11 cellular contexts compared by ENCODE assay signal in genomic region chr20:63191400-63191799, GRCh38. TPM values are rescaled to one million over a fixed set of nuclear protein-coding genes. Genes with fewer than 3 reads are reported as not detected.
A peak's percentile ranks its signal among the peaks of the same experiment; 100 is the strongest.
DNase-seq lines count a peak whose midpoint lies in the region; ATAC-seq and TF ChIP-seq lines count a peak whose summit lies in the region.
"Had no signal": no experiment of that assay in that cellular context is flagged by ENCODE, and none has a peak within 500 bp of the region (broad histone marks: within the 10 kb centered on the region; RNA-seq: fewer than 3 reads in every experiment).

No MANE protein-coding gene starts in this region.

- no peak overlapping the region for H3K27ac ChIP-seq in Panc1 (ENCODE audit: low read length)
- H3K27ac ChIP-seq in ovary = no peak overlapping the region

- no TSS peak for BruUV-seq in Panc1 (replicated peaks; lab: Mats Ljungman, UMichigan)

- peak; percentile 78 for ATAC-seq in Panc1
- ATAC-seq in left colon = peak; percentile 98
- no peak for ATAC-seq in GM21786 (IDR thresholded peaks at IDR 0.05; ENCODE audit: unreplicated experiment)

- no peak for TF ChIP-seq POLR2A in ovary (IDR thresholded peaks at IDR 0.05)

- CTCF ChIA-PET in Panc1 (lab: Charles Lee) = no interaction called here

- POLR2A ChIA-PET in Panc1 (lab: Charles Lee) = no interaction called here

- H3K27me3 ChIP-seq in Panc1 (ENCODE audit: control insufficient read depth, insufficient read depth, low read length) = no peaks in the 10 kb centered on the region
- no peaks in the 10 kb centered on the region for H3K27me3 ChIP-seq in ovary

- no peak for TF ChIP-seq EP300 in ovary (IDR thresholded peaks at IDR 0.05)

- H3K4me1 ChIP-seq in Panc1 (ENCODE audit: control insufficient read depth, insufficient read depth, low read length) = no peaks in the 10 kb centered on the region
- no peaks in the 10 kb centered on the region for H3K4me1 ChIP-seq in ovary (ENCODE audit: insufficient read depth)

- no peak for TF ChIP-seq CTCF in Panc1 (IDR thresholded peaks at IDR 0.05)
- no peak for TF ChIP-seq CTCF in ovary (IDR thresholded peaks at IDR 0.05)

- WGBS in ovary, 3 donors = 69 to 77% (median 77%) methylated on average over 14 of the region's 14 CpGs

- intact Hi-C loops in Panc1 (cut with micrococcal nuclease; ENCODE audit: unreplicated experiment) = no loop called here
- intact Hi-C loops in left colon (cut with DNase I, micrococcal nuclease) = no loop called here
- intact Hi-C loops in ovary (cut with DNase I) = no loop called here

- H3K9me3 ChIP-seq in Panc1 (ENCODE audit: control insufficient read depth, insufficient read depth, low read depth, low read length) = no peaks in the 10 kb centered on the region
- no peaks in the 10 kb centered on the region for H3K9me3 ChIP-seq in ovary

- H3K36me3 ChIP-seq in Panc1 (ENCODE audit: control insufficient read depth, insufficient read depth, low read length) (peaks cover 2% of the 10 kb centered on the region; the same call in 1 of the 2 replicates), ovary (no peaks in the 10 kb centered on the region)

- in situ Hi-C loops in Panc1 (cut with HindIII; ENCODE audit: low pct_unique_long_range_greater_than_20kb, low sequenced_read_pairs) = no loop called here

- H3K4me3 ChIP-seq in Panc1 (ENCODE audit: low read depth in 2 of 2, low read length in 2 of 2) (no peak overlapping the region), ovary (no peak overlapping the region)

- DNase-seq in DMS153 treated with DMSO at 0.1 percent for 48 hours (lab: John Stamatoyannopoulos, UW; ENCODE audit: unreplicated experiment) (peak; percentile 77), NCI-H1105 treated with DMSO at 0.1 percent for 48 hours (lab: John Stamatoyannopoulos, UW) (peak; percentile 94), Panc1 (ENCODE audit: low read depth, low spot score) (peak; percentile 87), left colon (peak; percentile 95 to 98), ovary (no peak), SW 1271 (lab: John Stamatoyannopoulos, UW) (no peak)
- no peak for DNase-seq in activated CD8-positive, alpha-beta memory T cell treated with anti-CD3 and anti-CD28 coated beads for 24 hours
- DNase-seq: activated CD8-positive, alpha-beta memory T cell treated with anti-CD3 and anti-CD28 coated beads, Interleukin-2, amount 50 U/mL, for 4 hours; nephron progenitor cell had no signal

RNA-seq across cellular contexts. Expression of gene YTHDF1, which starts 24.5 kb away (rescaled TPM):
- total RNA-seq in Panc1 (2021; ENCODE audit: unreplicated experiment) (43.0 TPM), left colon (10 to 100 TPM; 32.8 to 37.8 TPM), ovary (10 to 100 TPM; 17.6 to 39.4 (median 35.0) TPM)
- 24.9 TPM for polyA plus RNA-seq in Panc1 (2012; ENCODE audit: insufficient read length)
- polyA plus RNA-seq in ovary = 10 to 100 TPM; 17.0 to 30.5 TPM

RNA-seq across cellular contexts. Expression of gene BIRC7, which starts 44.3 kb away (rescaled TPM):
- total RNA-seq in Panc1 (2021; ENCODE audit: unreplicated experiment) (9.0 TPM), left colon (under 1 TPM in 1 of 2 donors, not detected in 1; 0.25 TPM), ovary (1 to 10 TPM in 1 of 7 donors, under 1 TPM in 1, not detected in 5; 0.60 to 1.1 TPM)
- 3.9 TPM for polyA plus RNA-seq in Panc1 (2012; ENCODE audit: insufficient read length)
- not detected for polyA plus RNA-seq in ovary
- polyA plus RNA-seq: CD14-positive monocyte had no signal

Comparison
In these comparisons a context has a peak if more than half of its experiments do, and no peak if none do; other contexts are left out.
1. DNase-seq: peak in DMS153 treated with DMSO at 0.1 percent for 48 hours (single experiment), NCI-H1105 treated with DMSO at 0.1 percent for 48 hours (single experiment), Panc1 (single experiment) and left colon (2 of 2); none in ovary (0 of 5), SW 1271 (0 of 2) and activated CD8-positive, alpha-beta memory T cell treated with anti-CD3 and anti-CD28 coated beads for 24 hours (single experiment).